Comparison of ENCODE assay signal across 2 cellular contexts in the genomic region with DNA sequence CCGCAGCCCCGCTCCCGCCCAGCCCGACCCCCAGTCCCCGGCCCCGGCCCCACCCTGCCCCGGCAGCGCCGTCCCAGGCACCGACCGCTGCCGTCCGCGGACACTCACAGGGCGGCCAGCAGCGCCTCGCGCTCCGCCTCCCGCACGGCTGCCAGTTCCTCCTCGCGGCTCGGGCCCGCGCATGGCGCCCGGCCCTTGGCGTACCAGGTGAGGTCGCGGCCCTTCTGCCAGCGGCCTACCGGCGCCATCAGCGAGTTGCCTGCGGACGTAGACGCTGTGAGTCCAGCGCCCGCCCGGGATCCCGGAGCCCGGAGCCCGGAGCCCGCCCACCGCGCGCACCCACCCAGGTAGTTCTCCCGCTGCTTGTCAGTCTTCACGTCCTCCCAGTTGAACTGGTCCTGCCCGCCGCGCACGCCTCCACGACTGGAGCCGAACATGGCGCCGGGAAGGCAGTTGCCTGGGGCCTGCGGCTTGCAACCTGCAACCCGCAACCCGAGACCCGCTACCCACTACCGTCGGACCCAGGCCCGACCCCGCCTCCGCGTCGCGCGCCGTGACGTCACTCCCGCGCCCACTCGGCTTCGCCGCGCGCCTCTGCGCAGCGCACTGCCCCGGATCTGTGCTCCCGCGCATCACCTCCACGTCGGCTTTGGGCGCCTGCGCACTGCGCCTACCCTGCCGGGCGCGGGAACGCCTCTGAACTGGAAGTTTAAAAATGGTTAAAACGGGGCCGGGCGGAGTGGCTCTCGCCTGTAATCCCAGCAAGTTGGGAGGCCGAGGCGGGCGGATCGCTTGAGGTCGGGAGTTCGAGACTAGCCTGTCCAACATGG.
TF ChIP-seq lines count a peak whose summit lies in the region.

A gene (minus strand): TSS at position 535 of the 830 bp plus-strand sequence. CDS start 98 bp downstream, at position 437.

TF ChIP-seq in IMR-90, 13 proteins besides CTCF, POLR2A, EP300 and RAD21:
- TF ChIP-seq MXI1 (IDR thresholded peaks at IDR 0.05; ENCODE audit: borderline replicate concordance, low read depth, low read length) (peak; percentile 67), MAZ (IDR thresholded peaks at IDR 0.05; ENCODE audit: borderline replicate concordance, low read depth, low read length) (peak; percentile 67; the same call in 1 of the 2 replicates)
- TF ChIP-seq, protein P1, sequence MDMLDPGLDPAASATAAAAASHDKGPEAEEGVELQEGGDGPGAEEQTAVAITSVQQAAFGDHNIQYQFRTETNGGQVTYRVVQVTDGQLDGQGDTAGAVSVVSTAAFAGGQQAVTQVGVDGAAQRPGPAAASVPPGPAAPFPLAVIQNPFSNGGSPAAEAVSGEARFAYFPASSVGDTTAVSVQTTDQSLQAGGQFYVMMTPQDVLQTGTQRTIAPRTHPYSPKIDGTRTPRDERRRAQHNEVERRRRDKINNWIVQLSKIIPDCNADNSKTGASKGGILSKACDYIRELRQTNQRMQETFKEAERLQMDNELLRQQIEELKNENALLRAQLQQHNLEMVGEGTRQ (IDR thresholded peaks at IDR 0.05; ENCODE audit: low read depth, low read length): no peak

TF ChIP-seq in endothelial cell of umbilical vein, 7 proteins besides CTCF, POLR2A, EP300 and RAD21:
- peak; percentile 19 for TF ChIP-seq JUN (IDR thresholded peaks at IDR 0.05; ENCODE audit: borderline replicate concordance, insufficient read depth, insufficient read length, low read depth)
- TF ChIP-seq, protein P2, sequence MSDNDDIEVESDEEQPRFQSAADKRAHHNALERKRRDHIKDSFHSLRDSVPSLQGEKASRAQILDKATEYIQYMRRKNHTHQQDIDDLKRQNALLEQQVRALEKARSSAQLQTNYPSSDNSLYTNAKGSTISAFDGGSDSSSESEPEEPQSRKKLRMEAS (IDR thresholded peaks at IDR 0.05; ENCODE audit: insufficient read depth, insufficient read length): no peak
